ENCODE assay signal across 9 cellular contexts in genomic region chr9:130183133-130183762, GRCh38. TPM values are rescaled to one million over a fixed set of nuclear protein-coding genes. Genes with fewer than 3 reads are reported as not detected.
DNase-seq lines count a peak whose midpoint lies in the region; ATAC-seq and TF ChIP-seq lines count a peak whose summit lies in the region.
"Had no signal": no experiment of that assay in that cellular context is flagged by ENCODE, and none has a peak within 500 bp of the region (broad histone marks: within the 10 kb centered on the region; RNA-seq: fewer than 3 reads in every experiment).

No MANE protein-coding gene starts in this region.

- no peaks in the 10 kb centered on the region for H3K36me3 ChIP-seq in rectal smooth muscle tissue (ENCODE audit: control insufficient read depth, insufficient read depth, low read length)

- DNase-seq in ELR (ENCODE audit: low read depth) (peak; percentile 76), foreskin fibroblast (peak; percentile 78 to 89), DMS79 (lab: John Stamatoyannopoulos, UW) (no peak)
- DNase-seq in stimulated activated CD4-positive, alpha-beta T cell treated with anti-CD3 and anti-CD28 coated beads, Interleukin-4, amount 100 ng/mL, for 4 hours = no peak
- no peak for DNase-seq in stimulated activated naive CD8-positive, alpha-beta T cell treated with anti-CD3 and anti-CD28 coated beads, Interleukin-15, Interleukin-2, amounts not matched to agents 100 U/mL and 50 U/mL, for 24 hours
- DNase-seq: SHP77 treated with DMSO at 0.1 percent for 48 hours had no signal

- H3K9ac ChIP-seq in rectal smooth muscle tissue (ENCODE audit: low read length) = no peak overlapping the region

- H3K4me3 ChIP-seq in foreskin fibroblast (ENCODE audit: low read depth in 1 of 2, low read length in 2 of 2) (peak overlapping the region; percentile 15 to 26), rectal smooth muscle tissue (ENCODE audit: low read length) (no peak overlapping the region)

- H3K27me3 ChIP-seq in rectal smooth muscle tissue (ENCODE audit: control insufficient read depth, insufficient read depth, low read length) = no peaks in the 10 kb centered on the region

- ATAC-seq in SK-N-SH treated with all-trans-retinoic acid at 6 μM for 48 hours (peak; percentile 86), esophagus mucosa (no peak)
- ATAC-seq in stimulated activated naive CD8-positive, alpha-beta T cell treated with anti-CD3 and anti-CD28 coated beads, Interleukin-15, Interleukin-2, amounts not matched to agents 100 U/mL and 50 U/mL, for 24 hours = no peak

- TF ChIP-seq CTCF in foreskin fibroblast (IDR thresholded peaks at IDR 0.05; ENCODE audit: low read depth, low read length) = no peak

- H3K4me1 ChIP-seq in rectal smooth muscle tissue (ENCODE audit: control insufficient read depth, insufficient read depth, low read length) = peaks cover 49% of the 10 kb centered on the region

- H3K27ac ChIP-seq in rectal smooth muscle tissue (ENCODE audit: low read depth, low read length) = peak overlapping the region; percentile 97

TF ChIP-seq in SK-N-SH treated with all-trans-retinoic acid at 6 μM for 48 hours, 23 proteins besides CTCF, POLR2A, EP300 and RAD21:
- no peak for TF ChIP-seq TOX (CRISPR knock-in tag; IDR thresholded peaks at IDR 0.05; ENCODE audit: borderline replicate concordance)
- TF ChIP-seq ZFP3 (CRISPR knock-in tag; IDR thresholded peaks at IDR 0.05) = peak; percentile 42; the same call in 1 of the 2 replicates

RNA-seq across cellular contexts. Expression of gene NCS1, which starts 11.0 kb away (rescaled TPM):
- total RNA-seq in esophagus mucosa = 19.7 TPM

Comparison
In these comparisons a context has a peak if more than half of its experiments do, and no peak if none do; other contexts are left out.
1. DNase-seq: peak in ELR (single experiment) and foreskin fibroblast (2 of 2); none in DMS79 (single experiment), stimulated activated CD4-positive, alpha-beta T cell treated with anti-CD3 and anti-CD28 coated beads, Interleukin-4, amount 100 ng/mL, for 4 hours (0 of 2) and stimulated activated naive CD8-positive, alpha-beta T cell treated with anti-CD3 and anti-CD28 coated beads, Interleukin-15, Interleukin-2, amounts not matched to agents 100 U/mL and 50 U/mL, for 24 hours (single experiment).